8 cellular contexts compared by ENCODE assay signal in the genomic region with DNA sequence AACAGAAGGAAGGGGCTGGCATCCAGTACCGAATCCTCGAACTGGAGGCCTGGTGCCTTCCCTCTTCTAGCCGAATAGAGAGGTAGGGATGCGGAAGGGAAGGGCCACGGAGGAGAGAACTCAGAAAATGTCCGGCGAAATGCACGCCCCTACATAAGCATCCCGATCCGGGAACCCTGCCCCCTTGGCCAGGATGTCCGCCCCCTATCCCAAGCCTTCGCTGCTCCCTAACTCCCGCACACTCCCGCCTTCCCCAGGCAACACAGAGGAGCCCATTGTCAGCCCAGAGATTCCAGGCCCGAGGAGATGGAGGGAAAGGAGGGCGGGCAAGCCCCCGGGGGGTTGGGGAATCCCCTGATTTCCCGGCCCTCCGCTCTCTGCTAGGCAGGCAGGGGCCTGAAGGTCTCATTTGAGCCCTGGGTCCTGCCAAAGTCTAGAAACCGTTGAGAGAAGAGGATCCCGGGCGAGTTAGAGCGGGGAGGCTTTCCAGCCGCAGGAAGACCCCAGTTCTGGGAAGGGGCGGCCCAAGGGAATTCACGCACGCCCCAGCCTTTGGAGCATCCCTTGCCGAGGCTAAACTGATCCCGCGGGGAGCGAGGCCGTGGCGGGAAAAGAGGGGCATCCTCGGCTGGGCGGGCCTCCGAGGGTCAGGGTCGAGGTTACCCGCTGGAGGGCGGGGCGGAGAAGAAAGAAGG. TPM values are rescaled to one million over a fixed set of nuclear protein-coding genes. Genes with fewer than 3 reads are reported as not detected.
DNase-seq lines count a peak whose midpoint lies in the region; ATAC-seq and FAIRE-seq lines count a peak whose summit lies in the region.

No MANE protein-coding gene starts in this region.

- H2BK12ac ChIP-seq in neuronal stem cell (ENCODE audit: low read length) = peak overlapping the region; percentile 67

- peak overlapping the region; percentile 88 for H3K4me2 ChIP-seq in BLaER1
- peak overlapping the region; percentile 84 for H3K4me2 ChIP-seq in neuronal stem cell (ENCODE audit: insufficient read depth, low read length, poor library complexity, severe bottlenecking)

- peaks cover 16% of the 10 kb centered on the region for H3K27me3 ChIP-seq in BLaER1
- peaks cover 17% of the 10 kb centered on the region for H3K27me3 ChIP-seq in HUES64 (ENCODE audit: insufficient read depth, low read length)
- no peaks in the 10 kb centered on the region for H3K27me3 ChIP-seq in neuronal stem cell (ENCODE audit: control insufficient read depth in 3 of 3, insufficient read depth in 3 of 3, low read depth in 1 of 3, low read length in 3 of 3)

- peak overlapping the region; percentile 80 for H3K9ac ChIP-seq in BLaER1
- peak overlapping the region; percentile 76 for H3K9ac ChIP-seq in HUES64 (ENCODE audit: low read depth, low read length)
- H3K9ac ChIP-seq in neuronal stem cell (ENCODE audit: low read depth, low read length, poor library complexity) = peak overlapping the region; percentile 96

- H3K4me1 Mint-ChIP-seq in activated CD8-positive, alpha-beta T cell treated with anti-CD3 and anti-CD28 coated beads, Interleukin-2, amount 10 ng/mL, durations not matched to agents 7 days and 5 days (ENCODE audit: low read depth) = peaks cover 37% of the 10 kb centered on the region

- peak overlapping the region; percentile 60 for H3K4me3 Mint-ChIP-seq in activated CD8-positive, alpha-beta T cell treated with anti-CD3 and anti-CD28 coated beads, Interleukin-2, amount 10 ng/mL, durations not matched to agents 7 days and 5 days

- H3K18ac ChIP-seq in neuronal stem cell (ENCODE audit: low read length) = peak overlapping the region; percentile 99

- no peak for ATAC-seq in activated CD8-positive, alpha-beta T cell treated with anti-CD3 and anti-CD28 coated beads, Interleukin-2, amount 10 ng/mL, durations not matched to agents 7 days and 5 days

- peaks cover 6% of the 10 kb centered on the region for H3K36me3 ChIP-seq in BLaER1
- H3K36me3 ChIP-seq in HUES64 (ENCODE audit: insufficient read depth, low read length) = peaks cover 22% of the 10 kb centered on the region
- peaks cover 12 to 24% of the 10 kb centered on the region in 2 donors for H3K36me3 ChIP-seq in neuronal stem cell (replicated peaks in 1 of 2; ENCODE audit: control insufficient read depth in 2 of 2, insufficient read depth in 2 of 2, low read length in 2 of 2)

- no peak overlapping the region for H4K91ac ChIP-seq in neuronal stem cell (ENCODE audit: low read depth, low read length, poor library complexity)

- H3K4me1 ChIP-seq in BLaER1 (peaks cover 47% of the 10 kb centered on the region), HUES64 (ENCODE audit: insufficient read depth, low read length) (peaks cover 14% of the 10 kb centered on the region), neuronal stem cell (ENCODE audit: control insufficient read depth in 2 of 2, insufficient read depth in 1 of 2, low read depth in 1 of 2, low read length in 2 of 2) (peaks cover 9 to 14% of the 10 kb centered on the region in 2 donors)

- H3K4me3 ChIP-seq in BLaER1 (peak overlapping the region; percentile 80), HUES64 (ENCODE audit: low read length) (peak overlapping the region; percentile 80), neuronal stem cell (ENCODE audit: low read length in 2 of 2) (peak overlapping the region; percentile 59 to 90)

- H3K27ac ChIP-seq in BLaER1 (peak overlapping the region; percentile 46; the same call in 1 of the 2 replicates), HUES64 (ENCODE audit: low read depth, low read length) (peak overlapping the region; percentile 81), neuronal stem cell (replicated peaks; ENCODE audit: low read length) (peak overlapping the region; percentile 94)

- DNase-seq in activated CD8-positive, alpha-beta T cell treated with anti-CD3 and anti-CD28 coated beads, Interleukin-2, amount 10 ng/mL, durations not matched to agents 7 days and 5 days = no peak
- DNase-seq in frontal cortex (ENCODE audit: low spot score in 2 of 2) (peak; percentile 70 to 78), neuronal stem cell (ENCODE audit: low spot score) (peak; percentile 69), H4 (ENCODE audit: low spot score) (no peak), NOMO-1 treated with DMSO at 0.1 percent for 48 hours (lab: John Stamatoyannopoulos, UW; ENCODE audit: unreplicated experiment) (no peak), HPDE6-E6E7 (ENCODE audit: extremely low spot score) (no peak)

- H3K14ac ChIP-seq in neuronal stem cell (ENCODE audit: low read length) = no peak overlapping the region

- H4K8ac ChIP-seq in neuronal stem cell (ENCODE audit: low read depth, low read length) = no peak overlapping the region

- peak overlapping the region; percentile 15 for H3K23ac ChIP-seq in neuronal stem cell (ENCODE audit: low read depth, low read length, poor library complexity)

- POLR2A ChIA-PET in activated CD8-positive, alpha-beta T cell treated with anti-CD3 and anti-CD28 coated beads, Interleukin-2, amount 10 ng/mL, durations not matched to agents 7 days and 5 days (lab: Charles Lee) = interaction anchor here (0.8 to 1.4 kb wide), 2 partner anchors 35 to 36 kb away, joined by 3 to 5 read pairs; no protein-coding TSS in a partner anchor

- peaks cover 72% of the 10 kb centered on the region for H3K27me3 Mint-ChIP-seq in activated CD8-positive, alpha-beta T cell treated with anti-CD3 and anti-CD28 coated beads, Interleukin-2, amount 10 ng/mL, durations not matched to agents 7 days and 5 days (ENCODE audit: low read depth)

- peak overlapping the region; percentile 99 for H2BK5ac ChIP-seq in neuronal stem cell (ENCODE audit: low read length)

- no peaks in the 10 kb centered on the region for H3K36me3 Mint-ChIP-seq in activated CD8-positive, alpha-beta T cell treated with anti-CD3 and anti-CD28 coated beads, Interleukin-2, amount 10 ng/mL, durations not matched to agents 7 days and 5 days (ENCODE audit: low read depth)

- H3K9me3 ChIP-seq in BLaER1 (no peaks in the 10 kb centered on the region), HUES64 (ENCODE audit: insufficient read depth, low read depth, low read length) (no peaks in the 10 kb centered on the region), neuronal stem cell (replicated peaks in 1 of 2; ENCODE audit: control insufficient read depth in 2 of 2, insufficient read depth in 1 of 2, low read depth in 1 of 2, low read length in 2 of 2) (no peaks in the 10 kb centered on the region)

- WGBS in HUES64 = under 1% methylated on average over 38 of the region's 40 CpGs
- no CpG with 5 or more reads among the region's 40 CpGs for WGBS in neuronal stem cell (ENCODE audit: extremely low coverage in 2 of 2, insufficient read length in 2 of 2, insufficient replicate concordance in 1 of 2), 2 donors

- peak overlapping the region; percentile 96 for H3K4ac ChIP-seq in neuronal stem cell (ENCODE audit: low read length)

- no peaks in the 10 kb centered on the region for H4K20me1 ChIP-seq in BLaER1

- H3K27ac Mint-ChIP-seq in activated CD8-positive, alpha-beta T cell treated with anti-CD3 and anti-CD28 coated beads, Interleukin-2, amount 10 ng/mL, durations not matched to agents 7 days and 5 days = no peak overlapping the region

- no peak for FAIRE-seq in frontal cortex (lab: Jason Lieb, UNC)

- CTCF ChIA-PET in activated CD8-positive, alpha-beta T cell treated with anti-CD3 and anti-CD28 coated beads, Interleukin-2, amount 10 ng/mL, durations not matched to agents 7 days and 5 days (lab: Charles Lee) = interaction anchor here (1.3 to 5.1 kb wide), 12 partner anchors 9 to 99 kb away, joined by 3 to 140 read pairs (median 26); partner anchors contain the start of gene TMEM253

- H3K9me3 Mint-ChIP-seq in activated CD8-positive, alpha-beta T cell treated with anti-CD3 and anti-CD28 coated beads, Interleukin-2, amount 10 ng/mL, durations not matched to agents 7 days and 5 days (ENCODE audit: insufficient read depth) = no peaks in the 10 kb centered on the region

- peak overlapping the region; percentile 81 for H2AFZ ChIP-seq in neuronal stem cell (ENCODE audit: low read length)

- peak overlapping the region; percentile 90 for H2BK120ac ChIP-seq in neuronal stem cell (ENCODE audit: low read depth, low read length)

- H2BK15ac ChIP-seq in neuronal stem cell (ENCODE audit: low read length) = peak overlapping the region; percentile 96

- H3K79me1 ChIP-seq in neuronal stem cell (ENCODE audit: low read depth, low read length) = peaks cover 7% of the 10 kb centered on the region

- H2AK5ac ChIP-seq in neuronal stem cell (ENCODE audit: low read depth, low read length) = peak overlapping the region; percentile 87

RNA-seq across cellular contexts. Expression of gene ARHGEF40, which starts 0.6 kb away (rescaled TPM):
- polyA plus RNA-seq in HUES64 (2013, experiment 1 of 2) = 43.1 TPM
- polyA plus RNA-seq in HUES64 (2013, experiment 2 of 2) = 44.1 TPM
- total RNA-seq in activated CD8-positive, alpha-beta T cell treated with anti-CD3 and anti-CD28 coated beads, Interleukin-2, amount 10 ng/mL, durations not matched to agents 7 days and 5 days = under 1 TPM; 0.53 to 0.83 TPM
- total RNA-seq in frontal cortex = 11.4 TPM
- polyA plus RNA-seq in neuronal stem cell (2013, experiment 1 of 2) = 34.7 TPM
- polyA plus RNA-seq in neuronal stem cell (2013, experiment 2 of 2) = 34.1 TPM
- total RNA-seq in H4 (2014; rRNA removed; shearing (Covaris generic)) = 11.2 and 15.4 TPM in 2 replicates

RNA-seq across cellular contexts. Expression of gene RNASE8, which starts 11.9 kb away (rescaled TPM):
- polyA plus RNA-seq in HUES64 (2013, experiment 1 of 2) = not detected
- polyA plus RNA-seq in HUES64 (2013, experiment 2 of 2) = not detected
- not detected for total RNA-seq in activated CD8-positive, alpha-beta T cell treated with anti-CD3 and anti-CD28 coated beads, Interleukin-2, amount 10 ng/mL, durations not matched to agents 7 days and 5 days
- not detected for total RNA-seq in frontal cortex
- not detected for polyA plus RNA-seq in neuronal stem cell (2013, experiment 1 of 2)
- polyA plus RNA-seq in neuronal stem cell (2013, experiment 2 of 2) = not detected
- total RNA-seq in H4 (2014; rRNA removed; shearing (Covaris generic)) = not detected in 2 replicates

RNA-seq across cellular contexts. Expression of gene RNASE7, which starts 27.4 kb away (rescaled TPM):
- not detected for polyA plus RNA-seq in HUES64 (2013, experiment 1 of 2)
- not detected for polyA plus RNA-seq in HUES64 (2013, experiment 2 of 2)
- not detected for total RNA-seq in activated CD8-positive, alpha-beta T cell treated with anti-CD3 and anti-CD28 coated beads, Interleukin-2, amount 10 ng/mL, durations not matched to agents 7 days and 5 days
- total RNA-seq in frontal cortex = not detected
- polyA plus RNA-seq in neuronal stem cell (2013, experiment 1 of 2) = not detected
- not detected for polyA plus RNA-seq in neuronal stem cell (2013, experiment 2 of 2)
- total RNA-seq in H4 (2014; rRNA removed; shearing (Covaris generic)) = not detected in 2 replicates

RNA-seq across cellular contexts. Expression of gene ZNF219, which starts 28.9 kb away (rescaled TPM):
- polyA plus RNA-seq in HUES64 (2013, experiment 1 of 2) = 83.6 TPM
- polyA plus RNA-seq in HUES64 (2013, experiment 2 of 2) = 87.7 TPM
- 1 to 10 TPM; 2.8 to 3.1 TPM for total RNA-seq in activated CD8-positive, alpha-beta T cell treated with anti-CD3 and anti-CD28 coated beads, Interleukin-2, amount 10 ng/mL, durations not matched to agents 7 days and 5 days
- total RNA-seq in frontal cortex = 6.9 TPM
- polyA plus RNA-seq in neuronal stem cell (2013, experiment 1 of 2) = 197 TPM
- 195 TPM for polyA plus RNA-seq in neuronal stem cell (2013, experiment 2 of 2)
- total RNA-seq in H4 (2014; rRNA removed; shearing (Covaris generic)) = 7.3 and 11.3 TPM in 2 replicates

RNA-seq across cellular contexts. Expression of gene TMEM253, which starts 31.3 kb away (rescaled TPM):
- polyA plus RNA-seq in HUES64 (2013, experiment 1 of 2) = 1.5 TPM
- polyA plus RNA-seq in HUES64 (2013, experiment 2 of 2) = 0.63 TPM
- total RNA-seq in activated CD8-positive, alpha-beta T cell treated with anti-CD3 and anti-CD28 coated beads, Interleukin-2, amount 10 ng/mL, durations not matched to agents 7 days and 5 days = not detected
- not detected for total RNA-seq in frontal cortex
- polyA plus RNA-seq in neuronal stem cell (2013, experiment 1 of 2) = 2.3 TPM
- polyA plus RNA-seq in neuronal stem cell (2013, experiment 2 of 2) = 2.2 TPM
- 0.47 and 0.68 TPM in 2 replicates for total RNA-seq in H4 (2014; rRNA removed; shearing (Covaris generic))

Comparison
In these comparisons a context has a peak if more than half of its experiments do, and no peak if none do; other contexts are left out.
1. DNase-seq: peak in frontal cortex (2 of 2) and neuronal stem cell (single experiment); none in activated CD8-positive, alpha-beta T cell treated with anti-CD3 and anti-CD28 coated beads, Interleukin-2, amount 10 ng/mL, durations not matched to agents 7 days and 5 days (single experiment), H4 (single experiment), NOMO-1 treated with DMSO at 0.1 percent for 48 hours (single experiment) and HPDE6-E6E7 (single experiment).
2. Peak in every context shown above with its lines, with median percentiles within 50 percentile points of each other: H3K27ac ChIP-seq, H3K4me3 ChIP-seq and H3K9ac ChIP-seq.